In the genomic region with DNA sequence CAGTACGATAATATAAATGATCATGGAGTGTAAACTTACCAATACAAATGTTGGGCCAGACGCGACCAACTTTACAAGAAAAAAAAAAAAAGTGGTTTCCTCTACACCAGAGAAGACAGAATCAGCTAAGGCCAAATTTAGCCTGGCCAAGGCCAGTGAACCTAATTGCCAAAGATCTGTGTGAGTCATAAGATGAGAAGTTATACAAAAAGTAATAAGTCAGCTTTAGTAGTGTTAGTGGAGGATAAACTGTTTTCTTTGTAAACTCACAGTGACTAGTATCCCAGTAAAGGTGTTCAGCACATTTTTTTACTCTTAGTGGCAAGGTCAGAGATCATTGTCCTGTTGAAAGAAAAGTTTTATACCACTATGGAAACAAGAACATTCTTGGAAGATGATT, we compare ENCODE assay signal across 22 cellular contexts.
DNase-seq lines count a peak whose midpoint lies in the region; ATAC-seq, FAIRE-seq and TF ChIP-seq lines count a peak whose summit lies in the region.
"Had no signal": no experiment of that assay in that cellular context is flagged by ENCODE, and none has a peak within 500 bp of the region (broad histone marks: within the 10 kb centered on the region; RNA-seq: fewer than 3 reads in every experiment).

No MANE protein-coding gene starts in this region.

- no peaks in the 10 kb centered on the region for H3K36me3 Mint-ChIP-seq in activated T-cell treated with anti-CD3 and anti-CD28 coated beads, Interleukin-2, amount 50 U/mL, for 4 hours (ENCODE audit: insufficient read depth)
- H3K36me3 Mint-ChIP-seq: CD4-positive, alpha-beta memory T cell had no signal

- no peaks in the 10 kb centered on the region for H3K4me1 Mint-ChIP-seq in activated T-cell treated with anti-CD3 and anti-CD28 coated beads, Interleukin-2, amount 50 U/mL, for 4 hours (ENCODE audit: low read depth)
- H3K4me1 Mint-ChIP-seq: activated CD4-positive, alpha-beta T cell treated with anti-CD3 and anti-CD28 coated beads for 36 hours; CD4-positive, alpha-beta memory T cell had no signal

- H3K27me3 ChIP-seq in Panc1 (ENCODE audit: control insufficient read depth, insufficient read depth, low read length) (no peaks in the 10 kb centered on the region), bronchial epithelial cell (ENCODE audit: control insufficient read depth, insufficient read depth, low read length) (no peaks in the 10 kb centered on the region)
- H3K27me3 ChIP-seq: upper lobe of right lung had no signal

- BruUV-seq in Panc1 (replicated peaks; lab: Mats Ljungman, UMichigan), result no TSS peak

- H3K4me3 Mint-ChIP-seq in activated T-cell treated with anti-CD3 and anti-CD28 coated beads, Interleukin-2, amount 50 U/mL, for 4 hours, result no peak overlapping the region
- H3K4me3 Mint-ChIP-seq: activated CD4-positive, alpha-beta T cell treated with anti-CD3 and anti-CD28 coated beads for 36 hours; CD4-positive, alpha-beta memory T cell; stimulated activated naive CD8-positive, alpha-beta T cell treated with anti-CD3 and anti-CD28 coated beads, Interleukin-15, Interleukin-2, amounts not matched to agents 100 ng/mL and 50 ng/mL, for 24 hours had no signal

- no peak for ATAC-seq in Panc1
- ATAC-seq in activated T-cell treated with anti-CD3 and anti-CD28 coated beads, Interleukin-2, amount 50 U/mL, for 4 hours, result no peak
- ATAC-seq: activated CD4-positive, alpha-beta T cell treated with anti-CD3 and anti-CD28 coated beads for 36 hours; K562; sciatic nerve; upper lobe of right lung had no signal

- CTCF ChIA-PET in Panc1 (lab: Charles Lee), result no interaction called here

- H3K9me3 ChIP-seq in Panc1 (ENCODE audit: control insufficient read depth, insufficient read depth, low read depth, low read length), result no peaks in the 10 kb centered on the region
- H3K9me3 ChIP-seq: upper lobe of right lung had no signal

- intact Hi-C loops in Panc1 (cut with micrococcal nuclease; ENCODE audit: unreplicated experiment), result no loop called here

- DNase-seq in ELR (ENCODE audit: low read depth) (peak; percentile 73), Panc1 (ENCODE audit: low read depth, low spot score) (peak; percentile 0), bronchial epithelial cell (ENCODE audit: low read depth) (peak; percentile 35), myocyte (ENCODE audit: low read depth) (peak; percentile 46), DMS79 (lab: John Stamatoyannopoulos, UW) (no peak), cerebellar cortex (ENCODE audit: low spot score) (no peak)
- no peak for DNase-seq in activated T-cell treated with anti-CD3 and anti-CD28 coated beads, Interleukin-2, amount 50 U/mL, for 4 hours
- DNase-seq in activated CD8-positive, alpha-beta memory T cell treated with anti-CD3 and anti-CD28 coated beads, Interleukin-2, amount 50 U/mL, for 4 hours, result no peak
- DNase-seq: activated CD4-positive, alpha-beta T cell treated with anti-CD3 and anti-CD28 coated beads for 36 hours; activated effector memory CD4-positive, alpha-beta T cell treated with anti-CD3 and anti-CD28 coated beads, Interleukin-2, amount 50 U/mL, for 16 hours; CD4-positive, alpha-beta memory T cell; NCI-H1105; NCI-H69; nucleus accumbens; OCI-M1; T1000; upper lobe of right lung had no signal

- POLR2A ChIA-PET in Panc1 (lab: Charles Lee), result no interaction called here

- H3K4me1 ChIP-seq in Panc1 (ENCODE audit: control insufficient read depth, insufficient read depth, low read length), result no peaks in the 10 kb centered on the region
- H3K4me1 ChIP-seq: upper lobe of right lung had no signal

- H3K9me3 Mint-ChIP-seq in activated T-cell treated with anti-CD3 and anti-CD28 coated beads, Interleukin-2, amount 50 U/mL, for 4 hours, result peaks cover 10% of the 10 kb centered on the region
- H3K9me3 Mint-ChIP-seq: stimulated activated naive CD8-positive, alpha-beta T cell treated with anti-CD3 and anti-CD28 coated beads, Interleukin-15, Interleukin-2, amounts not matched to agents 100 ng/mL and 50 ng/mL, for 24 hours had no signal

- FAIRE-seq in bronchial epithelial cell (lab: Jason Lieb, UNC), result no peak
- FAIRE-seq: GM18507, K562 had no signal

- H3K27me3 Mint-ChIP-seq in activated T-cell treated with anti-CD3 and anti-CD28 coated beads, Interleukin-2, amount 50 U/mL, for 4 hours (ENCODE audit: low read depth), result no peaks in the 10 kb centered on the region
- H3K27me3 Mint-ChIP-seq: activated CD4-positive, alpha-beta T cell treated with anti-CD3 and anti-CD28 coated beads for 36 hours; CD4-positive, alpha-beta memory T cell; stimulated activated naive CD8-positive, alpha-beta T cell treated with anti-CD3 and anti-CD28 coated beads, Interleukin-15, Interleukin-2, amounts not matched to agents 100 ng/mL and 50 ng/mL, for 24 hours had no signal

- H3K4me3 ChIP-seq in Panc1 (ENCODE audit: low read depth in 2 of 2, low read length in 2 of 2), result no peak overlapping the region
- no peak overlapping the region for H3K4me3 ChIP-seq in bronchial epithelial cell (ENCODE audit: low read depth, low read length)
- H3K4me3 ChIP-seq: K562, SK-N-MC, upper lobe of right lung had no signal

- TF ChIP-seq CTCF in Panc1 (IDR thresholded peaks at IDR 0.05) (no peak), bronchial epithelial cell (IDR thresholded peaks at IDR 0.05; ENCODE audit: insufficient read depth, low read length, severe bottlenecking) (no peak)

- in situ Hi-C loops in Panc1 (cut with HindIII; ENCODE audit: low pct_unique_long_range_greater_than_20kb, low sequenced_read_pairs), result no loop called here

- H3K36me3 ChIP-seq in Panc1 (ENCODE audit: control insufficient read depth, insufficient read depth, low read length), result no peaks in the 10 kb centered on the region
- no peaks in the 10 kb centered on the region for H3K36me3 ChIP-seq in bronchial epithelial cell (ENCODE audit: control insufficient read depth, insufficient read depth, low read length)
- H3K36me3 ChIP-seq: upper lobe of right lung had no signal

- no peak overlapping the region for H3K27ac ChIP-seq in Panc1 (ENCODE audit: low read length)
- H3K27ac ChIP-seq: SK-N-MC, upper lobe of right lung had no signal

Comparison
In these comparisons a context has a peak if more than half of its experiments do, and no peak if none do; other contexts are left out.
1. DNase-seq: peak in ELR (single experiment), Panc1 (single experiment), bronchial epithelial cell (single experiment) and myocyte (single experiment); none in DMS79 (single experiment), activated T-cell treated with anti-CD3 and anti-CD28 coated beads, Interleukin-2, amount 50 U/mL, for 4 hours (single experiment), activated CD8-positive, alpha-beta memory T cell treated with anti-CD3 and anti-CD28 coated beads, Interleukin-2, amount 50 U/mL, for 4 hours (single experiment) and cerebellar cortex (single experiment).